1 cellular context compared by ENCODE assay signal in the genomic region with DNA sequence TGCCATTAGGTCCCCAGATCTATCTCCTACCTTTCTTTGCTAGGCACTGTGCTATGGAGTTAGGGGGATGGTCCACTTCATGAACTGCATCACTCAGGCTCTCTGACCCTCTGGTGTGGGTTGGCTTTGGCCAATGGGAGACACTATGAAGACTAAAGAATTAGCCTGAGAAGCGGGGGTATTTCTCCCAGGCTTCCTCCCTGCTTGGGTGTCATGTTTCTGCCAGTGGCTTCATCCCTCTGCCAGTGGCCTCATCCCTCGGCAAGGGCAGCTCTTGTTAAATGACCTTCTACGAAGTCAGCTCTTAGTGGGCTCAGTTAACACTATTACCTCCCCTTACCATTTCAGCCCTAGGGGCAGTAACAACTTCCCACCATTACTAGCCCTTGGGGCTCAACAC.
A peak's percentile ranks its signal among the peaks of the same experiment; 100 is the strongest.
TF ChIP-seq lines count a peak whose summit lies in the region.

No MANE protein-coding gene starts in this region.

TF ChIP-seq in HEK293, 187 proteins besides CTCF, POLR2A, EP300 and RAD21 (continued from another document):
- TF ChIP-seq PRDM10 (tag by site-specific recombination; IDR thresholded peaks at IDR 0.05) (peak; percentile 55; the same call in 1 of the 2 replicates), ZFP37 (tag by site-specific recombination; IDR thresholded peaks at IDR 0.05) (no peak), ZNF341 (tag by site-specific recombination; IDR thresholded peaks at IDR 0.05; ENCODE audit: low read depth) (no peak), WT1 (tag by site-specific recombination; IDR thresholded peaks at IDR 0.05) (no peak), ZNF48 (tag by site-specific recombination; IDR thresholded peaks at IDR 0.05) (no peak), ZSCAN30 (tag by site-specific recombination; IDR thresholded peaks at IDR 0.05) (0 out of 2 replicates have a peak, but pooled peaks have one; percentile 38), GFI1B (tag by site-specific recombination; IDR thresholded peaks at IDR 0.05) (no peak), TRIM28 (IDR thresholded peaks at IDR 0.05; ENCODE audit: borderline replicate concordance, low read length) (no peak), ZNF596 (tag by site-specific recombination; IDR thresholded peaks at IDR 0.05) (no peak)
